In the genomic region with DNA sequence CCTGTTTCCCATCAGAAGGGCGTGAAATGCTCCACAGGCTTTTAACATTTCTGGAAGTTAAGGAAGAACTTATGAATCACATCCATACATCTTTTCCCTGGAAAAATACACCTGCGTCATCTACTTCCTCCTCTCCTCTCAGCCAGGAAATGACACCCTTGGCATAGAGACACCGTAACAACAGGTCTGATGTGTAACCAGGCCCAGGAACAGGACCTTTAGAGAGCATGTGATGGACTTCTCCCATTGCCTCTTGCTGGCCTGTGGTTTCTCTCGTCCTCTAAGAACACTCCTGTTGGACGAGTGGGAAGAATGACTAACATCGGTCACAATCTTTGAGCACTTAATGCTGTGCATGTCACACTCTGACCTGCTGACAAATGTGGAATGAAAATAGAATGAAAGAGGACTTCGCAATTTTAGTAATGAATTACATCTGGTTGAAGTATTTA, we compare ENCODE assay signal across 17 cellular contexts. TPM values are rescaled to one million over a fixed set of nuclear protein-coding genes. Genes with fewer than 3 reads are reported as not detected.
A peak's percentile ranks its signal among the peaks of the same experiment; 100 is the strongest.
DNase-seq lines count a peak whose midpoint lies in the region; ATAC-seq, FAIRE-seq and TF ChIP-seq lines count a peak whose summit lies in the region.
"Had no signal": no experiment of that assay in that cellular context is flagged by ENCODE, and none has a peak within 500 bp of the region (broad histone marks: within the 10 kb centered on the region; RNA-seq: fewer than 3 reads in every experiment).

No MANE protein-coding gene starts in this region.

- no peaks in the 10 kb centered on the region for H3K36me3 ChIP-seq in ACC112 (ENCODE audit: insufficient read depth, low read length)
- no peaks in the 10 kb centered on the region for H3K36me3 ChIP-seq in esophagus muscularis mucosa
- H3K36me3 ChIP-seq in mesendoderm (ENCODE audit: control insufficient read depth, insufficient read depth, low read length) = no peaks in the 10 kb centered on the region
- H3K36me3 ChIP-seq: WERI-Rb-1 had no signal

- DNase-seq in MV-4-11 (lab: John Stamatoyannopoulos, UW) (peak; percentile 55), esophagus muscularis mucosa (ENCODE audit: extremely low spot score) (peak; percentile 91), lung microvascular endothelial cell (ENCODE audit: low read depth in 2 of 2) (peak; percentile 93 to 95), mesendoderm (no peak), medulla oblongata (ENCODE audit: extremely low spot score) (no peak), HTR-8/SVneo (ENCODE audit: insufficient read length, low spot score) (no peak)
- DNase-seq: activated T-cell treated with anti-CD3 and anti-CD28 coated beads, Interleukin-2, amount 50 U/mL, for 24 hours; central memory CD4-positive, alpha-beta T cell; KBM-7; naive B cell; WERI-Rb-1 had no signal

- H3K4me2 ChIP-seq in mesendoderm (ENCODE audit: low read length) = no peak overlapping the region
- H3K4me2 ChIP-seq: A549 had no signal

- H3K4me3 ChIP-seq in ACC112 (ENCODE audit: low read depth, low read length) (no peak overlapping the region), esophagus muscularis mucosa (no peak overlapping the region), mesendoderm (ENCODE audit: low read length) (no peak overlapping the region)
- H3K4me3 ChIP-seq: A549 had no signal

- H3K27me3 ChIP-seq in ACC112 (ENCODE audit: insufficient read depth, low read length) = no peaks in the 10 kb centered on the region
- no peaks in the 10 kb centered on the region for H3K27me3 ChIP-seq in esophagus muscularis mucosa
- no peaks in the 10 kb centered on the region for H3K27me3 ChIP-seq in mesendoderm (ENCODE audit: insufficient read depth, low read length, poor library complexity)

- no peaks in the 10 kb centered on the region for H3K9me3 ChIP-seq in esophagus muscularis mucosa
- H3K9me3 ChIP-seq: A549 had no signal

- no peak for ATAC-seq in HG02623 (IDR thresholded peaks at IDR 0.05; ENCODE audit: unreplicated experiment)
- ATAC-seq: A549; Panc1; stimulated activated effector memory CD8-positive, alpha-beta T cell treated with anti-CD3 and anti-CD28 coated beads, Interleukin-12 subunit alpha, Interleukin-12 subunit beta, amount 100 ng/mL, for 72 hours had no signal

- H3K23ac ChIP-seq in mesendoderm (ENCODE audit: low read length) = no peak overlapping the region

- TF ChIP-seq CTCF in esophagus muscularis mucosa (IDR thresholded peaks at IDR 0.05) = no peak

- H3K9ac ChIP-seq in mesendoderm (ENCODE audit: low read length) = no peak overlapping the region

- H2BK15ac ChIP-seq in mesendoderm (replicated peaks; ENCODE audit: low read depth) = no peak overlapping the region

- no peak overlapping the region for H4K5ac ChIP-seq in mesendoderm (ENCODE audit: low read length)

- 70% methylated on average over 7 of the region's 7 CpGs for WGBS in esophagus muscularis mucosa
- WGBS in mesendoderm (ENCODE audit: extremely low coverage, insufficient coverage, low lambda C conversion rate) = no CpG with 5 or more reads among the region's 7 CpGs

- H3K18ac ChIP-seq in mesendoderm (ENCODE audit: low read length) = no peak overlapping the region

- H2BK5ac ChIP-seq in mesendoderm (ENCODE audit: low read length) = no peak overlapping the region

- no peak overlapping the region for H3K4ac ChIP-seq in mesendoderm (ENCODE audit: low read depth, low read length)

- peak overlapping the region; percentile 44 for H3K27ac ChIP-seq in ACC112 (ENCODE audit: low read depth, low read length)
- peak overlapping the region; percentile 19 to 65 (median 29) for H3K27ac ChIP-seq in esophagus muscularis mucosa (replicated peaks in 1 of 4)
- no peak overlapping the region for H3K27ac ChIP-seq in mesendoderm (ENCODE audit: low read depth, low read length)
- H3K27ac ChIP-seq: A549, WERI-Rb-1 had no signal

- H2BK120ac ChIP-seq in mesendoderm (ENCODE audit: low read depth, low read length) = no peak overlapping the region

- no peak overlapping the region for H2AK5ac ChIP-seq in mesendoderm (ENCODE audit: low read length)

- no peak overlapping the region for H4K8ac ChIP-seq in mesendoderm (ENCODE audit: low read depth, low read length)

- peak overlapping the region; percentile 32 for H2AFZ ChIP-seq in ACC112 (ENCODE audit: low read length, unreplicated experiment)

- no peak for FAIRE-seq in HTR-8/SVneo (lab: Jason Lieb, UNC)
- FAIRE-seq: A549, G401.6 had no signal

- H3K79me2 ChIP-seq in ACC112 (ENCODE audit: control insufficient read depth, insufficient read depth, low read length, unreplicated experiment) (no peaks in the 10 kb centered on the region), mesendoderm (ENCODE audit: control insufficient read depth, insufficient read depth, low read length) (no peaks in the 10 kb centered on the region)

- no peak overlapping the region for H3K56ac ChIP-seq in mesendoderm (ENCODE audit: low read length)

- TF ChIP-seq EP300 in esophagus muscularis mucosa (IDR thresholded peaks at IDR 0.05) = no peak

- intact Hi-C loops in esophagus muscularis mucosa (cut with DNase I) = no loop called here

- H3K79me1 ChIP-seq in mesendoderm (ENCODE audit: low read length) = no peaks in the 10 kb centered on the region

- H3K4me1 ChIP-seq in ACC112 (ENCODE audit: control insufficient read depth, insufficient read depth, low read length, unreplicated experiment) (peaks cover 20% of the 10 kb centered on the region), esophagus muscularis mucosa (peaks cover 0 to 12% (median 2%) of the 10 kb centered on the region in 4 donors), mesendoderm (ENCODE audit: control insufficient read depth, low read depth, low read length) (no peaks in the 10 kb centered on the region)

- no peak for TF ChIP-seq POLR2A in esophagus muscularis mucosa (IDR thresholded peaks at IDR 0.05; ENCODE audit: low read depth)

RNA-seq across cellular contexts. Expression of a gene that starts 28.5 kb away (rescaled TPM):
- total RNA-seq in esophagus muscularis mucosa (100 to 1,000 TPM; 144 to 844 (median 324) TPM), lung microvascular endothelial cell (10.7 and 15.9 TPM in 2 replicates)
- polyA plus RNA-seq in mesendoderm (2013, experiment 1 of 2) = 91.4 TPM
- 86.1 TPM for polyA plus RNA-seq in mesendoderm (2013, experiment 2 of 2)

Comparison
In these comparisons a context has a peak if more than half of its experiments do, and no peak if none do; other contexts are left out.
1. DNase-seq: peak in MV-4-11 (single experiment), esophagus muscularis mucosa (single experiment) and lung microvascular endothelial cell (2 of 2); none in mesendoderm (single experiment), medulla oblongata (single experiment) and HTR-8/SVneo (single experiment).